Comparison of ENCODE assay signal across 1 cellular context in the genomic region with DNA sequence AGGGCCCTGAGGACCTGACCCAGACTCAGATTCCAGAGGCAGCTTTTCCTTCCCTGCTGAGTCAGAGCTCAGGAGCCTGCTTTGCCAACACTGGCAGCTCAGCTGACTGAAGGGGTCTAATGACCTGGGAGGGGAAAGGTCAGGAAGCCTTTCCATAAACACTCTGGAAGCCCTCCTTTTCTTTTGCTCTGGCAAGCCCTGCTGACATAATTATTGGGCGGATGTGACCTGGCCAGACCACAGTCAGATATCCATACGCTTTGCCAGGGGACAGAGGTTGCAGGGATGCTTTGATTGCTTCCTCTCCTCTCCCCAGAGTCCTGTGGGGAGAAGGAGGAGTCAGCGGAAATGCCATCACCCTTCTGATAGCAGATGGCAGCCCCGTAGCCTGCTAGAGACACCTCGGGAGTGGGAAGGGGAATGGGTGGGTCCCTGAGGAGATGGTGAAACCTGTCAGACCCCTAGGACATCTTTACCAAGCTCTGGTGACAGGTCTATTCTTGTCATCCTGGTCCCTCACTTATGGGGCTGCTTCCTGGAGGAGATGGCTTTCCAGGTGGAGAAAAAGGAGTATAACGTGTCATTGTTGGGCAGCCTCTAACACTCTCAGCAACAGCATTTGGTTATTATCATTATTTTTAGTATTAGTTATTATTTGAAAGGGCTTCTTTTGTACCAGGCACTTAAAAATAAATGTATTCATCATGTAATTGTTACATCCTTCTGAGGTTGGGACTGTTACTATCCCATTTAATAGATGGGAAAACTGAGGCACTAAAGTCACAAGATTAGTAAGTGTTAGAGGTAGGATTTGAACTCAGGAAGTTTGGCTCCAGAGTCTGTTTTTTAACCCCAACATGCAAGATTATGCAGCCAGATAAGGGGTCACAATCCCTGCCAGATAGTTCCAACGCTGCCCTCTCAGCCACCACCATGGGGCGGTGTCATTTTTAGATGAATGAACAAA.
TF ChIP-seq lines count a peak whose summit lies in the region.

No MANE protein-coding gene starts in this region.

TF ChIP-seq in K562, 482 proteins besides CTCF, POLR2A, EP300 and RAD21 (continued from another document):
- TF ChIP-seq, protein P1, sequence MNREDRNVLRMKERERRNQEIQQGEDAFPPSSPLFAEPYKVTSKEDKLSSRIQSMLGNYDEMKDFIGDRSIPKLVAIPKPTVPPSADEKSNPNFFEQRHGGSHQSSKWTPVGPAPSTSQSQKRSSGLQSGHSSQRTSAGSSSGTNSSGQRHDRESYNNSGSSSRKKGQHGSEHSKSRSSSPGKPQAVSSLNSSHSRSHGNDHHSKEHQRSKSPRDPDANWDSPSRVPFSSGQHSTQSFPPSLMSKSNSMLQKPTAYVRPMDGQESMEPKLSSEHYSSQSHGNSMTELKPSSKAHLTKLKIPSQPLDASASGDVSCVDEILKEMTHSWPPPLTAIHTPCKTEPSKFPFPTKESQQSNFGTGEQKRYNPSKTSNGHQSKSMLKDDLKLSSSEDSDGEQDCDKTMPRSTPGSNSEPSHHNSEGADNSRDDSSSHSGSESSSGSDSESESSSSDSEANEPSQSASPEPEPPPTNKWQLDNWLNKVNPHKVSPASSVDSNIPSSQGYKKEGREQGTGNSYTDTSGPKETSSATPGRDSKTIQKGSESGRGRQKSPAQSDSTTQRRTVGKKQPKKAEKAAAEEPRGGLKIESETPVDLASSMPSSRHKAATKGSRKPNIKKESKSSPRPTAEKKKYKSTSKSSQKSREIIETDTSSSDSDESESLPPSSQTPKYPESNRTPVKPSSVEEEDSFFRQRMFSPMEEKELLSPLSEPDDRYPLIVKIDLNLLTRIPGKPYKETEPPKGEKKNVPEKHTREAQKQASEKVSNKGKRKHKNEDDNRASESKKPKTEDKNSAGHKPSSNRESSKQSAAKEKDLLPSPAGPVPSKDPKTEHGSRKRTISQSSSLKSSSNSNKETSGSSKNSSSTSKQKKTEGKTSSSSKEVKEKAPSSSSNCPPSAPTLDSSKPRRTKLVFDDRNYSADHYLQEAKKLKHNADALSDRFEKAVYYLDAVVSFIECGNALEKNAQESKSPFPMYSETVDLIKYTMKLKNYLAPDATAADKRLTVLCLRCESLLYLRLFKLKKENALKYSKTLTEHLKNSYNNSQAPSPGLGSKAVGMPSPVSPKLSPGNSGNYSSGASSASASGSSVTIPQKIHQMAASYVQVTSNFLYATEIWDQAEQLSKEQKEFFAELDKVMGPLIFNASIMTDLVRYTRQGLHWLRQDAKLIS (CRISPR knock-in tag; IDR thresholded peaks at IDR 0.05): no peak
- TF ChIP-seq BCOR (IDR thresholded peaks at IDR 0.05) (0 out of 2 replicates have a peak, but pooled peaks have one; percentile 27), DDX20 (tag; IDR thresholded peaks at IDR 0.05; ENCODE audit: low read depth) (no peak), TAF9B (IDR thresholded peaks at IDR 0.05; ENCODE audit: partially characterized antibody) (no peak), U2AF1 (optimal IDR thresholded peaks at IDR 0.05; ENCODE audit: low read depth, low read length) (no peak), ZNF174 (CRISPR knock-in tag; IDR thresholded peaks at IDR 0.05) (no peak)
- TF ChIP-seq, protein P2, sequence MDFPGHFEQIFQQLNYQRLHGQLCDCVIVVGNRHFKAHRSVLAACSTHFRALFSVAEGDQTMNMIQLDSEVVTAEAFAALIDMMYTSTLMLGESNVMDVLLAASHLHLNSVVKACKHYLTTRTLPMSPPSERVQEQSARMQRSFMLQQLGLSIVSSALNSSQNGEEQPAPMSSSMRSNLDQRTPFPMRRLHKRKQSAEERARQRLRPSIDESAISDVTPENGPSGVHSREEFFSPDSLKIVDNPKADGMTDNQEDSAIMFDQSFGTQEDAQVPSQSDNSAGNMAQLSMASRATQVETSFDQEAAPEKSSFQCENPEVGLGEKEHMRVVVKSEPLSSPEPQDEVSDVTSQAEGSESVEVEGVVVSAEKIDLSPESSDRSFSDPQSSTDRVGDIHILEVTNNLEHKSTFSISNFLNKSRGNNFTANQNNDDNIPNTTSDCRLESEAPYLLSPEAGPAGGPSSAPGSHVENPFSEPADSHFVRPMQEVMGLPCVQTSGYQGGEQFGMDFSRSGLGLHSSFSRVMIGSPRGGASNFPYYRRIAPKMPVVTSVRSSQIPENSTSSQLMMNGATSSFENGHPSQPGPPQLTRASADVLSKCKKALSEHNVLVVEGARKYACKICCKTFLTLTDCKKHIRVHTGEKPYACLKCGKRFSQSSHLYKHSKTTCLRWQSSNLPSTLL (IDR thresholded peaks at IDR 0.05): no peak
